ENCODE assay signal across 19 cellular contexts in genomic region chr11:77815459-77815858, GRCh38.
"Had no signal": no experiment of that assay in that cellular context is flagged by ENCODE, and none has a peak within 500 bp of the region (broad histone marks: within the 10 kb centered on the region; RNA-seq: fewer than 3 reads in every experiment).

No MANE protein-coding gene starts in this region.

- DNase-seq: IMR-90, Karpas-422, KG1, MM.1S, NCI-H1092 treated with DMSO at 0.1 percent for 48 hours, NCI-H1436, NCI-H187, NCI-H2029, NCI-H2081 treated with DMSO at 0.1 percent for 48 hours, NCI-H2171, NCI-H226, NCI-H446, NCI-H510A, NCI-H524 treated with DMSO at 0.1 percent for 48 hours, NCI-H69, NCI-H774, RPMI8226, SHP77, SW 1271 had no signal
